Comparison of ENCODE assay signal across 17 cellular contexts in the genomic region with DNA sequence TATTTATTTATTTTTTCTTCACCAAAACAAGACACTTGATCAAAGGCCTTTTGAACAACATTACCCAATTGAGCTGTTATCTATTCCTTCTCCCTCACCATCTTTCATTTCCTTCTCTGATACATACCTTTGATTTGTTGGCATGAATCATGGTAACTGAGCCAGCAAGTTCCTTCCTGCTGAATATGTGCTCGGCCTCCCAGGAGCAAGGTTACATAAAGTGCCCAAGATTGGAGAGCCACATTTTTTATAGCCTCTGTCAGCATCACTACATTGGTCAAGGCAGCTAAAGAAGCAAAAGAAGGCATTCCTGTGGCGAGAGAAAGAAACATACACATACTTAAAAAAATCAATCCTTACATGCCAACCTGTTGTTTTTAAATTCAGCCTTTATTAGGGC.
DNase-seq lines count a peak whose midpoint lies in the region; ATAC-seq and TF ChIP-seq lines count a peak whose summit lies in the region.
"Had no signal": no experiment of that assay in that cellular context is flagged by ENCODE, and none has a peak within 500 bp of the region (broad histone marks: within the 10 kb centered on the region; RNA-seq: fewer than 3 reads in every experiment).

No MANE protein-coding gene starts in this region.

- no peaks in the 10 kb centered on the region for H3F3A ChIP-seq in PC-9 (ENCODE audit: insufficient read depth, low read depth)

- H3K27ac ChIP-seq in PC-9, result no peak overlapping the region
- H3K27ac ChIP-seq in mesendoderm (ENCODE audit: low read depth, low read length), result no peak overlapping the region
- no peak overlapping the region for H3K27ac ChIP-seq in CD4-positive, alpha-beta T cell (ENCODE audit: low read depth, low read length)
- H3K27ac ChIP-seq: colonic mucosa had no signal

- TF ChIP-seq CTCF in Calu3 (IDR thresholded peaks at IDR 0.05; ENCODE audit: unreplicated experiment), result no peak
- TF ChIP-seq CTCF in PC-9 (conservative IDR thresholded peaks at IDR 0.05), result no peak
- no peak for TF ChIP-seq CTCF in choroid plexus epithelial cell (conservative IDR thresholded peaks at IDR 0.05; ENCODE audit: low read depth, low read length)
- no peak for TF ChIP-seq CTCF in mucosa of descending colon (IDR thresholded peaks at IDR 0.05)
- TF ChIP-seq CTCF in CD4-positive, alpha-beta T cell (IDR thresholded peaks at IDR 0.05), result no peak

- H3K27me3 Mint-ChIP-seq in Calu3 (ENCODE audit: unreplicated experiment), result no peaks in the 10 kb centered on the region
- no peaks in the 10 kb centered on the region for H3K27me3 Mint-ChIP-seq in CD4-positive, alpha-beta T cell
- H3K27me3 Mint-ChIP-seq: activated naive CD8-positive, alpha-beta T cell had no signal

- BruUV-seq in Calu3 (replicated peaks; lab: Mats Ljungman, UMichigan), result no TSS peak
- no TSS peak for BruUV-seq in PC-9 (replicated peaks; lab: Mats Ljungman, UMichigan)

- H3K56ac ChIP-seq in mesendoderm (ENCODE audit: low read length), result no peak overlapping the region

- H2BK15ac ChIP-seq in mesendoderm (replicated peaks; ENCODE audit: low read depth), result no peak overlapping the region

- H3K4me3 Mint-ChIP-seq in Calu3 (ENCODE audit: low read depth, unreplicated experiment), result no peak overlapping the region
- H3K4me3 Mint-ChIP-seq in CD4-positive, alpha-beta T cell, result no peak overlapping the region
- H3K4me3 Mint-ChIP-seq: activated naive CD8-positive, alpha-beta T cell had no signal

- WGBS in mesendoderm (ENCODE audit: extremely low coverage, insufficient coverage, low lambda C conversion rate), result no CpG with 5 or more reads among the region's 2 CpGs

- no peak overlapping the region for H4K5ac ChIP-seq in mesendoderm (ENCODE audit: low read length)

- no peak overlapping the region for H3K23ac ChIP-seq in mesendoderm (ENCODE audit: low read length)

- intact Hi-C loops in Calu3 (cut with micrococcal nuclease; ENCODE audit: unreplicated experiment) (no loop called here), PC-9 (cut with micrococcal nuclease; ENCODE audit: unreplicated experiment) (no loop called here), sciatic nerve (cut with DNase I) (no loop called here), mucosa of descending colon (cut with DNase I, micrococcal nuclease) (no loop called here)
- intact Hi-C loops in CD4-positive, alpha-beta T cell (cut with DNase I, micrococcal nuclease), result no loop called here

- no peaks in the 10 kb centered on the region for H3K27me3 ChIP-seq in PC-9 (ENCODE audit: insufficient read depth, low read depth)
- no peaks in the 10 kb centered on the region for H3K27me3 ChIP-seq in mesendoderm (ENCODE audit: insufficient read depth, low read length, poor library complexity)
- no peaks in the 10 kb centered on the region for H3K27me3 ChIP-seq in CD4-positive, alpha-beta T cell (ENCODE audit: control insufficient read depth, insufficient read depth, low read length)
- H3K27me3 ChIP-seq: colonic mucosa had no signal

- no peak overlapping the region for H2AK5ac ChIP-seq in mesendoderm (ENCODE audit: low read length)

- H3K4me3 ChIP-seq in PC-9, result no peak overlapping the region
- H3K4me3 ChIP-seq in choroid plexus epithelial cell (ENCODE audit: low read depth, low read length), result no peak overlapping the region
- H3K4me3 ChIP-seq in mesendoderm (ENCODE audit: low read length), result no peak overlapping the region
- no peak overlapping the region for H3K4me3 ChIP-seq in mucosa of descending colon
- H3K4me3 ChIP-seq: colonic mucosa, lung had no signal

- H3K36me3 ChIP-seq in PC-9 (ENCODE audit: low read depth) (no peaks in the 10 kb centered on the region), mesendoderm (ENCODE audit: control insufficient read depth, insufficient read depth, low read length) (no peaks in the 10 kb centered on the region), mucosa of descending colon (ENCODE audit: low read depth) (no peaks in the 10 kb centered on the region)
- H3K36me3 ChIP-seq: colonic mucosa had no signal

- H3K79me2 ChIP-seq in PC-9 (ENCODE audit: low read depth) (no peaks in the 10 kb centered on the region), mesendoderm (ENCODE audit: control insufficient read depth, insufficient read depth, low read length) (no peaks in the 10 kb centered on the region)

- H4K20me1 ChIP-seq in PC-9 (ENCODE audit: insufficient read depth), result no peaks in the 10 kb centered on the region

- POLR2A ChIA-PET in PC-9 (lab: Charles Lee; ENCODE audit: unreplicated experiment), result no interaction called here
- POLR2A ChIA-PET in CD4-positive, alpha-beta T cell (lab: Charles Lee), result no interaction called here

- H3K9me3 ChIP-seq in PC-9 (ENCODE audit: insufficient read depth, low read depth), result no peaks in the 10 kb centered on the region
- peaks cover 4% of the 10 kb centered on the region for H3K9me3 ChIP-seq in mucosa of descending colon
- peaks cover 5% of the 10 kb centered on the region for H3K9me3 ChIP-seq in CD4-positive, alpha-beta T cell (ENCODE audit: control insufficient read depth, low read length)
- H3K9me3 ChIP-seq: colonic mucosa had no signal

- H3K18ac ChIP-seq in mesendoderm (ENCODE audit: low read length), result no peak overlapping the region

- CTCF ChIA-PET in Calu3 (lab: Charles Lee), result no interaction called here
- CTCF ChIA-PET in PC-9 (lab: Charles Lee), result no interaction called here
- CTCF ChIA-PET in CD4-positive, alpha-beta T cell (lab: Charles Lee), result no interaction called here

- H3K9me2 ChIP-seq in PC-9 (ENCODE audit: insufficient read depth), result no peaks in the 10 kb centered on the region

- H4K8ac ChIP-seq in mesendoderm (ENCODE audit: low read depth, low read length), result no peak overlapping the region

- H2BK5ac ChIP-seq in mesendoderm (ENCODE audit: low read length), result no peak overlapping the region

- peaks cover 7% of the 10 kb centered on the region for H3K9me3 Mint-ChIP-seq in Calu3 (ENCODE audit: low read depth, unreplicated experiment)
- H3K9me3 Mint-ChIP-seq in CD4-positive, alpha-beta T cell, result peaks cover 8% of the 10 kb centered on the region

- ATAC-seq in sciatic nerve, result no peak
- ATAC-seq in mucosa of descending colon, result no peak
- no peak for ATAC-seq in HG02884 (IDR thresholded peaks at IDR 0.05; ENCODE audit: unreplicated experiment)
- ATAC-seq in CD4-positive, alpha-beta T cell (ENCODE audit: poor library complexity), result no peak
- ATAC-seq: activated CD4-positive, CD25-positive, alpha-beta regulatory T cell treated with anti-CD3 and anti-CD28 coated beads, Interleukin-2, amount 50 U/mL, for 24 hours; stimulated activated naive CD8-positive, alpha-beta T cell treated with anti-CD3 and anti-CD28 coated beads, Interleukin-15, Interleukin-2, amounts not matched to agents 100 U/mL and 50 U/mL, for 24 hours had no signal

- no peak overlapping the region for H2AFZ ChIP-seq in PC-9

- H3K4me1 Mint-ChIP-seq in Calu3 (ENCODE audit: low read depth, unreplicated experiment), result peaks cover 35% of the 10 kb centered on the region
- no peaks in the 10 kb centered on the region for H3K4me1 Mint-ChIP-seq in CD4-positive, alpha-beta T cell (ENCODE audit: low read depth)

- no peak overlapping the region for H3K4ac ChIP-seq in mesendoderm (ENCODE audit: low read depth, low read length)

- peak; percentile 48 for DNase-seq in Calu3
- peak; percentile 5 to 62 for DNase-seq in PC-9
- DNase-seq in choroid plexus epithelial cell (ENCODE audit: low read depth), result peak; percentile 75
- DNase-seq in mesendoderm, result peak; percentile 52
- no peak for DNase-seq in sciatic nerve (ENCODE audit: low spot score)
- DNase-seq in mucosa of descending colon, result no peak
- no peak for DNase-seq in CD4-positive, alpha-beta T cell
- DNase-seq: colonic mucosa; DMS 273 treated with DMSO at 0.1 percent for 48 hours; erythroblast; NCI-H1417; NCI-H446; stimulated activated naive CD8-positive, alpha-beta T cell treated with anti-CD3 and anti-CD28 coated beads, Interleukin-15, Interleukin-2, amounts not matched to agents 100 U/mL and 50 U/mL, for 24 hours had no signal

- peak overlapping the region; percentile 44 for H3K27ac Mint-ChIP-seq in Calu3 (ENCODE audit: unreplicated experiment)
- no peak overlapping the region for H3K27ac Mint-ChIP-seq in CD4-positive, alpha-beta T cell
- H3K27ac Mint-ChIP-seq: activated naive CD8-positive, alpha-beta T cell had no signal

- no peak overlapping the region for H3K9ac ChIP-seq in mesendoderm (ENCODE audit: low read length)

- H3K79me1 ChIP-seq in mesendoderm (ENCODE audit: low read length), result no peaks in the 10 kb centered on the region

- H3K4me2 ChIP-seq in PC-9, result no peak overlapping the region
- H3K4me2 ChIP-seq in mesendoderm (ENCODE audit: low read length), result no peak overlapping the region

- no peaks in the 10 kb centered on the region for H3K36me3 Mint-ChIP-seq in Calu3 (ENCODE audit: insufficient read depth, unreplicated experiment)
- H3K36me3 Mint-ChIP-seq in CD4-positive, alpha-beta T cell (ENCODE audit: low read depth), result no peaks in the 10 kb centered on the region
- H3K36me3 Mint-ChIP-seq: activated naive CD8-positive, alpha-beta T cell had no signal

- H3K4me1 ChIP-seq in PC-9 (replicated peaks; ENCODE audit: insufficient read depth), result no peaks in the 10 kb centered on the region
- no peaks in the 10 kb centered on the region for H3K4me1 ChIP-seq in mesendoderm (ENCODE audit: control insufficient read depth, low read depth, low read length)
- H3K4me1 ChIP-seq in mucosa of descending colon (ENCODE audit: low read depth), result no peaks in the 10 kb centered on the region
- H3K4me1 ChIP-seq: colonic mucosa had no signal

- no peak overlapping the region for H2BK120ac ChIP-seq in mesendoderm (ENCODE audit: low read depth, low read length)

Comparison
In these comparisons a context has a peak if more than half of its experiments do, and no peak if none do; other contexts are left out.
1. DNase-seq: peak in Calu3 (single experiment), PC-9 (2 of 2), choroid plexus epithelial cell (single experiment) and mesendoderm (single experiment); none in sciatic nerve (single experiment), mucosa of descending colon (0 of 3) and CD4-positive, alpha-beta T cell (0 of 10).